In the genomic region with DNA sequence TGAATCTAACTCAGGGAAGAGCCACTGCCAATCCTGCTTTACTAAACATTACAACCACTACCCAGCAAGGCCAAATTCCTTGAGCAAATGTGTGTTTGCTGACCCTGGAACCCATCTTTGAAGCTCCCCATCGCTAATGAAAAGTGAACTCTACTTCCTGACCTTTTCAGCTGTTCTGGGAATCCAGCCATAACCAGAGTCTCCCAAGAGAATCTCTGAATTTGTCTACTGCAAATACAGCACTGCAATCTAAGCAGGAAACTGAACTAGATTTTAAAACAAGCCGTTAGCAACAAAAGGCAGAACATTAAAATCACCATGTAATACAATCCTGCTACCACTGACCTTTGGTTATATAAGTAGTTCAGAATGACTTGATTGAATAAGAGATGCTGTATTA, we compare ENCODE assay signal across 9 cellular contexts.
DNase-seq lines count a peak whose midpoint lies in the region; ATAC-seq and TF ChIP-seq lines count a peak whose summit lies in the region.
"Had no signal": no experiment of that assay in that cellular context is flagged by ENCODE, and none has a peak within 500 bp of the region (broad histone marks: within the 10 kb centered on the region; RNA-seq: fewer than 3 reads in every experiment).

No MANE protein-coding gene starts in this region.

- no peaks in the 10 kb centered on the region for H3K4me1 Mint-ChIP-seq in stimulated activated effector memory CD8-positive, alpha-beta T cell treated with anti-CD3 and anti-CD28 coated beads, Interleukin-12 subunit alpha, Interleukin-12 subunit beta, amount 100 ng/mL, for 72 hours

- TF ChIP-seq CTCF in fibroblast of pulmonary artery (IDR thresholded peaks at IDR 0.05; ENCODE audit: low read length, missing control alignments), result no peak

- no peak for ATAC-seq in GM18909 (IDR thresholded peaks at IDR 0.05; ENCODE audit: poor library complexity, unreplicated experiment)
- no peak for ATAC-seq in stimulated activated effector memory CD8-positive, alpha-beta T cell treated with anti-CD3 and anti-CD28 coated beads, Interleukin-12 subunit alpha, Interleukin-12 subunit beta, amount 100 ng/mL, for 72 hours

- no peaks in the 10 kb centered on the region for H3K36me3 Mint-ChIP-seq in stimulated activated effector memory CD8-positive, alpha-beta T cell treated with anti-CD3 and anti-CD28 coated beads, Interleukin-12 subunit alpha, Interleukin-12 subunit beta, amount 100 ng/mL, for 72 hours

- H3K4me3 Mint-ChIP-seq in stimulated activated effector memory CD8-positive, alpha-beta T cell treated with anti-CD3 and anti-CD28 coated beads, Interleukin-12 subunit alpha, Interleukin-12 subunit beta, amount 100 ng/mL, for 72 hours, result no peak overlapping the region

- DNase-seq in Ammon's horn (ENCODE audit: low spot score), result peak; percentile 10
- DNase-seq in NCI-H526 treated with DMSO at 0.1 percent for 48 hours (lab: John Stamatoyannopoulos, UW), result peak; percentile 11
- peak; percentile 81 for DNase-seq in fibroblast of pulmonary artery (ENCODE audit: low read depth)
- DNase-seq in non-pigmented ciliary epithelial cell (ENCODE audit: low read depth), result peak; percentile 45
- DNase-seq in DMS53 treated with DMSO at 0.1 percent for 48 hours (lab: John Stamatoyannopoulos, UW; ENCODE audit: unreplicated experiment), result no peak
- DNase-seq in activated naive CD4-positive, alpha-beta T cell treated with anti-CD3 and anti-CD28 coated beads, Interleukin-2, amount 50 U/mL, for 16 hours, result no peak
- no peak for DNase-seq in stimulated activated effector memory CD8-positive, alpha-beta T cell treated with anti-CD3 and anti-CD28 coated beads, Interleukin-12 subunit alpha, Interleukin-12 subunit beta, amount 100 ng/mL, for 72 hours (ENCODE audit: low spot score in 2 of 2)
- DNase-seq: activated effector memory CD4-positive, alpha-beta T cell treated with anti-CD3 and anti-CD28 coated beads, Interleukin-2, amount 50 U/mL, for 16 hours had no signal

- H3K4me3 ChIP-seq in fibroblast of pulmonary artery (replicated peaks; ENCODE audit: low read depth, low read length), result no peak overlapping the region

- H3K27ac Mint-ChIP-seq in stimulated activated effector memory CD8-positive, alpha-beta T cell treated with anti-CD3 and anti-CD28 coated beads, Interleukin-12 subunit alpha, Interleukin-12 subunit beta, amount 100 ng/mL, for 72 hours, result no peak overlapping the region

- H3K9me3 Mint-ChIP-seq in stimulated activated effector memory CD8-positive, alpha-beta T cell treated with anti-CD3 and anti-CD28 coated beads, Interleukin-12 subunit alpha, Interleukin-12 subunit beta, amount 100 ng/mL, for 72 hours, result peaks cover under 1% of the 10 kb centered on the region

Comparison
In these comparisons a context has a peak if more than half of its experiments do, and no peak if none do; other contexts are left out.
1. DNase-seq: peak in Ammon's horn (single experiment), NCI-H526 treated with DMSO at 0.1 percent for 48 hours (single experiment), fibroblast of pulmonary artery (single experiment) and non-pigmented ciliary epithelial cell (single experiment); none in DMS53 treated with DMSO at 0.1 percent for 48 hours (single experiment), activated naive CD4-positive, alpha-beta T cell treated with anti-CD3 and anti-CD28 coated beads, Interleukin-2, amount 50 U/mL, for 16 hours (single experiment) and stimulated activated effector memory CD8-positive, alpha-beta T cell treated with anti-CD3 and anti-CD28 coated beads, Interleukin-12 subunit alpha, Interleukin-12 subunit beta, amount 100 ng/mL, for 72 hours (0 of 2).